Comparison of ENCODE assay signal across 2 cellular contexts in the genomic region with DNA sequence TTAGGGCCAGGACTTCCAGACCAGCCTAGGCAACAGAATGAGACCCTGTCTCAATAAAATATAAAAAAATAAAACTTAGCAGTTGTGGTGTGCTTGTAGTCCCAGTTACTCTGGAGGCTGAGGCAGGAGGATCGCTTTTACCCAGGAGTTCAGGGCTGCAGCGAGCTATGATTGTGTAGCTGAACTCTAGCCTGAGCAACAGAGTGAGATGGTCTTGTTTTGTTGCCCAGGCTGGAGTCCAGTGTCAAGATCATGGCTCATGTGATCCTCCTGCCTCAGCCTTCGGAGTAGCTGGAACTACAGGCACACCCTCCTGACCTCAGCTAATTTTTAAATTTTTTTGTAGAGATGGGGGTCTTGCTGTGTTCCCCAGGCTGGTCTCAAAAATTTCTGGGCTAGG.
TF ChIP-seq lines count a peak whose summit lies in the region.

No MANE protein-coding gene starts in this region.

TF ChIP-seq in SK-N-SH, 30 proteins besides CTCF, POLR2A, EP300 and RAD21:
- no peak for TF ChIP-seq NFIC (IDR thresholded peaks at IDR 0.05; ENCODE audit: borderline replicate concordance)
- TF ChIP-seq, protein P1, sequence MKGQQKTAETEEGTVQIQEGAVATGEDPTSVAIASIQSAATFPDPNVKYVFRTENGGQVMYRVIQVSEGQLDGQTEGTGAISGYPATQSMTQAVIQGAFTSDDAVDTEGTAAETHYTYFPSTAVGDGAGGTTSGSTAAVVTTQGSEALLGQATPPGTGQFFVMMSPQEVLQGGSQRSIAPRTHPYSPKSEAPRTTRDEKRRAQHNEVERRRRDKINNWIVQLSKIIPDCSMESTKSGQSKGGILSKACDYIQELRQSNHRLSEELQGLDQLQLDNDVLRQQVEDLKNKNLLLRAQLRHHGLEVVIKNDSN (IDR thresholded peaks at IDR 0.05; ENCODE audit: borderline replicate concordance, low read depth) = no peak
- no peak for TF ChIP-seq NRF1 (IDR thresholded peaks at IDR 0.05; ENCODE audit: low read depth, low read length)
- TF ChIP-seq JUND (IDR thresholded peaks at IDR 0.05) = no peak
- TF ChIP-seq, protein P2, sequence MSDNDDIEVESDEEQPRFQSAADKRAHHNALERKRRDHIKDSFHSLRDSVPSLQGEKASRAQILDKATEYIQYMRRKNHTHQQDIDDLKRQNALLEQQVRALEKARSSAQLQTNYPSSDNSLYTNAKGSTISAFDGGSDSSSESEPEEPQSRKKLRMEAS (IDR thresholded peaks at IDR 0.05; ENCODE audit: low read depth) = no peak

TF ChIP-seq in SK-N-SH treated with all-trans-retinoic acid at 6 μM for 48 hours, 23 proteins besides CTCF, POLR2A, EP300 and RAD21:
- TF ChIP-seq ARNTL (CRISPR knock-in tag; IDR thresholded peaks at IDR 0.05; ENCODE audit: borderline replicate concordance, low read depth) = no peak
- no peak for TF ChIP-seq BACH2 (CRISPR knock-in tag; IDR thresholded peaks at IDR 0.05; ENCODE audit: borderline replicate concordance)
- TF ChIP-seq OSR1 (CRISPR knock-in tag; IDR thresholded peaks at IDR 0.05) = no peak
TF ChIP-seq in SK-N-SH treated with all-trans-retinoic acid at 6 μM for 48 hours: peak in this region for 0.
